Comparison of ENCODE assay signal across 8 cellular contexts in the genomic region with DNA sequence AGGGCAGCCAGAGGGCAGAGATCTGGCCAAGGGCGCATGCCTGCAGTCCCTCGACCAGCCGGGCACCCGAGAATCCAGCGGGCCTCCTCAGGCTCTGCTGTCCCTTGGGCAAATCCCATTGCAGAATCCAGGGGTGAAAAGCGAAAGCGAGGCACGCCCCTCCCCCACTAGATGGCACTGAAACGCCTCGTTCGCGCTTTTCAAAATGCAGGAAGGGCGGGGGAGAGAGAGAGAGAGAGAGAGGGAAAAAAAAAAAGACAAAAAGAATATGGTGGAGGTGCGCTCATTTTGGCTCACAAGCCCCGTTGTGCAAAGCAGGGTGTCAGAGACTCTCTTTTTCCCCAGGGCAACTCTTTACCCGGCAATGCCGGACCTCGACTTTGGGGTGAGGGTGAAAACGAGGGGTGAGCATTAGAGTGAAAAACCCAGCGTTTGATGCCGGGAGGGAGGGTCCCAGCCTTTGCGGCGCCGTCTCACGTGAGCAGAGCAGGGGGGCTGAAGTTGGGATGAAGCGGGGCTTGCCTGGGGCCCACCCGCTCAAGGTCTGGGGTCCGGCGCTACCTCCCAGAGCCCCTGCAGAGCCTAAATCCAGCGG. TPM values are rescaled to one million over a fixed set of nuclear protein-coding genes. Genes with fewer than 3 reads are reported as not detected.
DNase-seq lines count a peak whose midpoint lies in the region; ATAC-seq, FAIRE-seq and TF ChIP-seq lines count a peak whose summit lies in the region.

No MANE protein-coding gene starts in this region.

- no peaks in the 10 kb centered on the region for H3K9me1 ChIP-seq in keratinocyte (ENCODE audit: control insufficient read depth, extremely low read depth, insufficient read depth, low read length)

- intact Hi-C loops in Calu3 (cut with micrococcal nuclease; ENCODE audit: unreplicated experiment) = loop anchor here (5.0 kb wide), 3 partner anchors 91 to 581 kb away; no protein-coding TSS in a partner anchor

- H3K36me3 Mint-ChIP-seq in Calu3 (ENCODE audit: insufficient read depth, unreplicated experiment) = peaks cover 29% of the 10 kb centered on the region

- DNase-seq in Calu3 (peak; percentile 43), NB4 (ENCODE audit: low read depth) (peak; percentile 58), SW480 (ENCODE audit: low spot score) (peak; percentile 27), cerebellar cortex (ENCODE audit: low spot score) (peak; percentile 66), keratinocyte (ENCODE audit: low read depth, low spot score) (no peak)
- DNase-seq in stimulated activated CD4-positive, alpha-beta T cell treated with anti-CD3 and anti-CD28 coated beads, Interleukin-2, amount 100 ng/mL, for 4 hours (ENCODE audit: low read depth) = peak; percentile 20

- H3K27me3 Mint-ChIP-seq in Calu3 (ENCODE audit: unreplicated experiment) = peaks cover 49% of the 10 kb centered on the region

- no TSS peak for BruUV-seq in Calu3 (replicated peaks; lab: Mats Ljungman, UMichigan)

- dilution Hi-C loops in keratinocyte (cut with MboI; ENCODE audit: extremely low pct_ligation_motif_present, low sequenced_read_pairs) = no loop called here

- CTCF ChIA-PET in Calu3 (lab: Charles Lee) = interaction anchor here (1.2 kb wide), 1 partner anchor 160 kb away, joined by 7 read pairs; no protein-coding TSS in a partner anchor

- peak overlapping the region; percentile 72 for H3K4me3 Mint-ChIP-seq in Calu3 (ENCODE audit: low read depth, unreplicated experiment)

- peaks cover 53% of the 10 kb centered on the region for H3K27me3 ChIP-seq in keratinocyte (ENCODE audit: control insufficient read depth, extremely low read depth, insufficient read depth, low read length)

- no peaks in the 10 kb centered on the region for H4K20me1 ChIP-seq in keratinocyte (ENCODE audit: control insufficient read depth, extremely low read depth, insufficient read depth, low read length)

- TF ChIP-seq CTCF in Calu3 (IDR thresholded peaks at IDR 0.05; ENCODE audit: unreplicated experiment) (no peak), NB4 (IDR thresholded peaks at IDR 0.05; ENCODE audit: low read depth, low read length) (peak; percentile 34), keratinocyte (optimal IDR thresholded peaks at IDR 0.05 in 1 of 3, IDR thresholded peaks at IDR 0.05 in 1 of 3, conservative IDR thresholded peaks at IDR 0.05 in 1 of 3; ENCODE audit: extremely low read depth in 1 of 3, insufficient read depth in 2 of 3, low read length in 3 of 3) (peak in 2 of 3 experiments; percentile 5 to 26)

- no peak overlapping the region for H3K27ac ChIP-seq in keratinocyte (ENCODE audit: control insufficient read depth, insufficient read depth, low read length)

- no peaks in the 10 kb centered on the region for H3K9me3 Mint-ChIP-seq in Calu3 (ENCODE audit: low read depth, unreplicated experiment)

- no peak for FAIRE-seq in keratinocyte (lab: Jason Lieb, UNC)

- H3K4me3 ChIP-seq in NB4 (ENCODE audit: low read depth, low read length) (no peak overlapping the region), keratinocyte (ENCODE audit: control insufficient read depth in 2 of 3, extremely low read depth in 1 of 3, insufficient read depth in 2 of 3, low read depth in 1 of 3, low read length in 3 of 3) (peak overlapping the region in 1 of 3 experiments; percentile 60)

- no peak for TF ChIP-seq POLR2A in NB4 (IDR thresholded peaks at IDR 0.05; ENCODE audit: extremely low read depth, insufficient read length)

- H3K9me3 ChIP-seq in keratinocyte (ENCODE audit: control insufficient read depth, low read depth, low read length) = no peaks in the 10 kb centered on the region

- no peaks in the 10 kb centered on the region for H3K79me2 ChIP-seq in keratinocyte (ENCODE audit: control insufficient read depth, insufficient read depth, low read length)

- no peaks in the 10 kb centered on the region for H3K36me3 ChIP-seq in keratinocyte (ENCODE audit: control insufficient read depth in 2 of 2, extremely low read depth in 1 of 2, insufficient read depth in 2 of 2, low read length in 2 of 2)

- H3K4me1 Mint-ChIP-seq in Calu3 (ENCODE audit: low read depth, unreplicated experiment) = peaks cover 9% of the 10 kb centered on the region

- ATAC-seq in HG02642 (IDR thresholded peaks at IDR 0.05; ENCODE audit: poor library complexity, unreplicated experiment) (no peak), GM18909 (IDR thresholded peaks at IDR 0.05; ENCODE audit: poor library complexity, unreplicated experiment) (no peak)

- H3K4me2 ChIP-seq in keratinocyte (ENCODE audit: control insufficient read depth, extremely low read depth, insufficient read depth, low read depth, low read length) = peak overlapping the region; percentile 81

- H3K4me1 ChIP-seq in keratinocyte (ENCODE audit: control insufficient read depth, extremely low read depth, insufficient read depth, low read length) = peaks cover 13% of the 10 kb centered on the region

- no peak overlapping the region for H3K9ac ChIP-seq in keratinocyte (ENCODE audit: control insufficient read depth, extremely low read depth, insufficient read depth, low read length)

- no peak overlapping the region for H3K27ac Mint-ChIP-seq in Calu3 (ENCODE audit: unreplicated experiment)

- no peak overlapping the region for H2AFZ ChIP-seq in keratinocyte (ENCODE audit: control insufficient read depth, low read length)

RNA-seq across cellular contexts. Expression of a gene that starts 2.5 kb away (rescaled TPM):
- total RNA-seq in Calu3 (2022) = 1.5 and 4.6 TPM in 2 replicates
- 0.01 TPM in 1 of 3 replicates, not detected in the others for polyA plus RNA-seq in keratinocyte
- polyA plus RNA-seq in keratinocyte (2011; ENCODE audit: low read depth) = not detected
- polyA plus RNA-seq in keratinocyte (2011; cell fraction: cytosol; rRNA removed) = 0.01 TPM in 2 replicates
- 0.01 TPM in 2 replicates for polyA plus RNA-seq in keratinocyte (2011; cell fraction: nucleus; rRNA removed)
- 0.04 TPM in 1 of 2 replicates, not detected in the other for polyA plus RNA-seq in keratinocyte (2012; ENCODE audit: low replicate concordance)
- not detected in 3 replicates for polyA minus RNA-seq in keratinocyte
- polyA minus RNA-seq in keratinocyte (2011; cell fraction: cytosol; rRNA and poly(A)+ RNA removed) = not detected
- 0.08 TPM in 1 of 2 replicates, not detected in the other for polyA minus RNA-seq in keratinocyte (2011; cell fraction: nucleus; rRNA and poly(A)+ RNA removed)

RNA-seq across cellular contexts. Expression of a gene that starts 56.6 kb away (rescaled TPM):
- total RNA-seq in Calu3 (2022) = 54.6 and 60.3 TPM in 2 replicates
- polyA plus RNA-seq in keratinocyte = 58.3 to 141 TPM (median 85.4 TPM) in 3 replicates
- polyA plus RNA-seq in keratinocyte (2011; ENCODE audit: low read depth) = 31.2 TPM
- polyA plus RNA-seq in keratinocyte (2011; cell fraction: cytosol; rRNA removed) = 71.6 and 112 TPM in 2 replicates
- polyA plus RNA-seq in keratinocyte (2011; cell fraction: nucleus; rRNA removed) = 25.5 and 40.6 TPM in 2 replicates
- 64.2 and 121 TPM in 2 replicates for polyA plus RNA-seq in keratinocyte (2012; ENCODE audit: low replicate concordance)
- polyA minus RNA-seq in keratinocyte = 9.0 to 30.4 TPM (median 14.5 TPM) in 3 replicates
- 12.7 TPM for polyA minus RNA-seq in keratinocyte (2011; cell fraction: cytosol; rRNA and poly(A)+ RNA removed)
- 7.1 and 8.7 TPM in 2 replicates for polyA minus RNA-seq in keratinocyte (2011; cell fraction: nucleus; rRNA and poly(A)+ RNA removed)
